Comparison of ENCODE assay signal across 34 cellular contexts in the genomic region with DNA sequence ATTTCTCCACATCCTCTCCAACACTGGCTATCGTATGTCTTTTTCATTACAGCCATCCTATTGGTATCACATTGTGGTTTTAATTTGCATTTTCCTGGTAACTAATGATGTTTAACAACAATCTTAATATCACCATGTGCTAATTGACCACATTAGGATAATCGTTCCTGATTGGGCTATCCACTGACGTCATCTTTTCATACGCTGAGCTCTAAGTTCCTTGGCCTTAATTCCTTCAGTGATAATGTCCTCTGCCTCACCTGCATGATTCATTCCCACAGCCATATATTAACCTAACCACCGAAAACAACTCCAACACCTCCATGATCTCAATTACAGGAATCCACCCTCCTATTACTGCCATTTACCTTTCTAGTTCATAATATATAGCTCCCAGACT.
"Had no signal": no experiment of that assay in that cellular context is flagged by ENCODE, and none has a peak within 500 bp of the region (broad histone marks: within the 10 kb centered on the region; RNA-seq: fewer than 3 reads in every experiment).

No MANE protein-coding gene starts in this region.

- H3K27me3 ChIP-seq: MG63 had no signal

- H3K4me3 ChIP-seq: MG63 had no signal

- H3K9me3 ChIP-seq: MG63 had no signal

- H3K36me3 ChIP-seq: MG63 had no signal

- DNase-seq: Karpas-422, Kasumi-1, MG63, MM.1S, MV-4-11, NCI-H1048, NCI-H1092, NCI-H1092 treated with DMSO at 0.1 percent for 48 hours, NCI-H1105, NCI-H1105 treated with DMSO at 0.1 percent for 48 hours, NCI-H1417, NCI-H1417 treated with DMSO at 0.1 percent for 48 hours, NCI-H1436, NCI-H1436 treated with DMSO at 0.1 percent for 48 hours, NCI-H146, NCI-H1694, NCI-H1694 treated with DMSO at 0.1 percent for 48 hours, NCI-H187, NCI-H187 treated with DMSO at 0.1 percent for 48 hours, NCI-H1930, NCI-H2029, NCI-H2081, NCI-H2081 treated with DMSO at 0.1 percent for 48 hours, NCI-H2107, NCI-H2171, NCI-H2171 treated with DMSO at 0.1 percent for 48 hours, NCI-H2227 treated with DMSO at 0.1 percent for 48 hours, NCI-H226, NCI-H345, NCI-H446, NCI-H446 treated with DMSO at 0.1 percent for 48 hours, NCI-H510A, NCI-H524, NCI-H524 treated with DMSO at 0.1 percent for 48 hours had no signal
